Comparison of ENCODE assay signal across 1 cellular context in genomic region chr22:30564045-30564765, GRCh38.
TF ChIP-seq lines count a peak whose summit lies in the region.

No MANE protein-coding gene starts in this region.

TF ChIP-seq in HepG2, 621 proteins besides CTCF, POLR2A, EP300 and RAD21:
- TF ChIP-seq CREBL2 (CRISPR knock-in tag; IDR thresholded peaks at IDR 0.05; ENCODE audit: borderline replicate concordance), result no peak
- no peak for TF ChIP-seq HNF1B (CRISPR knock-in tag; IDR thresholded peaks at IDR 0.05)
- TF ChIP-seq ZNF768 (CRISPR knock-in tag; IDR thresholded peaks at IDR 0.05), result peak; percentile 93
